In the genomic region with DNA sequence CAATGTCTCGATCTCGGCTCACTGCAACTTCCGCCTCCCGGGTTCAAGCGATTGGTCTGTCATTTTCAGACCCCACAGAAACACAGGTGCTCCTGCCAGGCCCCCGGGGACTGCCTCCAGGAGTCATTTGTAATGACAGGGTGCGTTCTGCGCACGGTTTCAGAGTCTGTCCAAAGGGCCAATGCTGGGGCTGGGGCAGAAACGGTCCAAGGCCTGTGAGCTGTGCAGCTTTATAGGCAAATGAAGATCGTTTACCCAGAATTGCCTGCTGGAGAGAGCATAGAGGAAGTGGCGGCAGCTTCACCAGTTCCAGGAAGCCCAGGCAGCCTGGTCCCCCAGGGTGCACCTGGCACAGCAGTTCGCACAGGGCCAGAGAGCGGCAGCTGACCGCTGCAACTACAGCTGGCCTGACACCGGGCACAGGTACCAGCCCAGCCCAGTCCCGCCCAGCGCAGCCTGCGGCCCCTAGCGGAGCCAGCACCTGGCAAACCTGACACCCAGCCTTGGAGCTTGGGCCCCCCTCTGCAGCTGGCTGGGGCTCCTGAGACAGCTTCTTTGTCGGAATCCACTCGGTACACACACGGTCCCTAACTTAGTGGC, we compare ENCODE assay signal across 8 cellular contexts.
DNase-seq lines count a peak whose midpoint lies in the region; ATAC-seq, FAIRE-seq and TF ChIP-seq lines count a peak whose summit lies in the region.
"Not testable (repeated sequence)": the region's sequence is repeated elsewhere in the genome, so short reads cannot be mapped to it uniquely, and the experiment has no call there.

No MANE protein-coding gene starts in this region.

- DNase-seq in GM12892 (ENCODE audit: insufficient read length), result peak; percentile 64
- DNase-seq in NCI-H774 (lab: John Stamatoyannopoulos, UW), result peak; percentile 21
- DNase-seq in activated CD8-positive, alpha-beta T cell treated with anti-CD3 and anti-CD28 coated beads, Interleukin-2, amount 10 ng/mL, durations not matched to agents 7 days and 5 days, result peak; percentile 88
- DNase-seq in effector CD4-positive, alpha-beta T cell, result peak; percentile 24
- peak in 9 of 10 donors; percentile 17 to 80 (median 60) for DNase-seq in naive thymus-derived CD8-positive, alpha-beta T cell

- FAIRE-seq in GM12892 (lab: Jason Lieb, UNC), result peak; percentile 93

- POLR2A ChIA-PET in activated CD8-positive, alpha-beta T cell treated with anti-CD3 and anti-CD28 coated beads, Interleukin-2, amount 10 ng/mL, durations not matched to agents 7 days and 5 days (lab: Charles Lee), result interaction anchor here (0.6 to 0.7 kb wide), 4 partner anchors 13 to 46 kb away, joined by 4 to 5 read pairs (median 4); no protein-coding TSS in a partner anchor
- POLR2A ChIA-PET in naive thymus-derived CD8-positive, alpha-beta T cell (lab: Charles Lee), result interaction anchor here (0.7 to 1.7 kb wide), 5 partner anchors 12 to 157 kb away, joined by 3 to 7 read pairs (median 3); partner anchors contain the start of gene OTOA

- not testable (repeated sequence) for H3K9me3 Mint-ChIP-seq in activated CD8-positive, alpha-beta T cell treated with anti-CD3 and anti-CD28 coated beads, Interleukin-2, amount 10 ng/mL, durations not matched to agents 7 days and 5 days (ENCODE audit: insufficient read depth); naive thymus-derived CD8-positive, alpha-beta T cell

- H3K27me3 Mint-ChIP-seq in activated CD8-positive, alpha-beta T cell treated with anti-CD3 and anti-CD28 coated beads, Interleukin-2, amount 10 ng/mL, durations not matched to agents 7 days and 5 days (ENCODE audit: low read depth); naive thymus-derived CD8-positive, alpha-beta T cell: not testable (repeated sequence)

- peaks cover 76% of the 10 kb centered on the region for H3K4me1 Mint-ChIP-seq in activated CD8-positive, alpha-beta T cell treated with anti-CD3 and anti-CD28 coated beads, Interleukin-2, amount 10 ng/mL, durations not matched to agents 7 days and 5 days (ENCODE audit: low read depth)
- peaks cover 30 to 71% (median 66%) of the 10 kb centered on the region in 4 donors for H3K4me1 Mint-ChIP-seq in naive thymus-derived CD8-positive, alpha-beta T cell

- peak overlapping the region; percentile 1 for H3K27ac ChIP-seq in temporal lobe (ENCODE audit: low read depth, low read length)

- H3K36me3 Mint-ChIP-seq in activated CD8-positive, alpha-beta T cell treated with anti-CD3 and anti-CD28 coated beads, Interleukin-2, amount 10 ng/mL, durations not matched to agents 7 days and 5 days (ENCODE audit: low read depth), result peaks cover 58% of the 10 kb centered on the region
- H3K36me3 Mint-ChIP-seq in naive thymus-derived CD8-positive, alpha-beta T cell, result peaks cover 0 to 20% (median 0%) of the 10 kb centered on the region in 3 donors

- CTCF ChIA-PET in activated CD8-positive, alpha-beta T cell treated with anti-CD3 and anti-CD28 coated beads, Interleukin-2, amount 10 ng/mL, durations not matched to agents 7 days and 5 days (lab: Charles Lee), result interaction anchor here (0.8 kb wide), 1 partner anchor 134 kb away, joined by 5 read pairs; no protein-coding TSS in a partner anchor

- peak; percentile 59 for ATAC-seq in GM21390 (IDR thresholded peaks at IDR 0.05; ENCODE audit: unreplicated experiment)
- ATAC-seq in HG03159 (IDR thresholded peaks at IDR 0.05; ENCODE audit: unreplicated experiment), result peak; percentile 62
- peak; percentile 77 for ATAC-seq in activated CD8-positive, alpha-beta T cell treated with anti-CD3 and anti-CD28 coated beads, Interleukin-2, amount 10 ng/mL, durations not matched to agents 7 days and 5 days
- ATAC-seq in naive thymus-derived CD8-positive, alpha-beta T cell, result peak; percentile 64 to 68

- H3K4me3 Mint-ChIP-seq in activated CD8-positive, alpha-beta T cell treated with anti-CD3 and anti-CD28 coated beads, Interleukin-2, amount 10 ng/mL, durations not matched to agents 7 days and 5 days, result peak overlapping the region; percentile 87
- peak overlapping the region; percentile 79 to 91 (median 86) for H3K4me3 Mint-ChIP-seq in naive thymus-derived CD8-positive, alpha-beta T cell

- TF ChIP-seq POLR2A in GM12892 (IDR thresholded peaks at IDR 0.05; ENCODE audit: low read depth, low read length), result peak; percentile 44; the same call in 1 of the 2 replicates

- H3K27ac Mint-ChIP-seq in activated CD8-positive, alpha-beta T cell treated with anti-CD3 and anti-CD28 coated beads, Interleukin-2, amount 10 ng/mL, durations not matched to agents 7 days and 5 days, result peak overlapping the region; percentile 96
- peak overlapping the region; percentile 92 to 97 (median 94) for H3K27ac Mint-ChIP-seq in naive thymus-derived CD8-positive, alpha-beta T cell

Comparison
In these comparisons a context has a peak if more than half of its experiments do, and no peak if none do; other contexts are left out.
1. Peak in every context shown above with its lines: DNase-seq, ATAC-seq and H3K27ac ChIP-seq.
2. DNase-seq: peak in every context shown above with its lines; median percentile 88 in activated CD8-positive, alpha-beta T cell treated with anti-CD3 and anti-CD28 coated beads, Interleukin-2, amount 10 ng/mL, durations not matched to agents 7 days and 5 days; 64 in GM12892; 60 in naive thymus-derived CD8-positive, alpha-beta T cell; 24 in effector CD4-positive, alpha-beta T cell; 21 in NCI-H774.